8 cellular contexts compared by ENCODE assay signal in the genomic region with DNA sequence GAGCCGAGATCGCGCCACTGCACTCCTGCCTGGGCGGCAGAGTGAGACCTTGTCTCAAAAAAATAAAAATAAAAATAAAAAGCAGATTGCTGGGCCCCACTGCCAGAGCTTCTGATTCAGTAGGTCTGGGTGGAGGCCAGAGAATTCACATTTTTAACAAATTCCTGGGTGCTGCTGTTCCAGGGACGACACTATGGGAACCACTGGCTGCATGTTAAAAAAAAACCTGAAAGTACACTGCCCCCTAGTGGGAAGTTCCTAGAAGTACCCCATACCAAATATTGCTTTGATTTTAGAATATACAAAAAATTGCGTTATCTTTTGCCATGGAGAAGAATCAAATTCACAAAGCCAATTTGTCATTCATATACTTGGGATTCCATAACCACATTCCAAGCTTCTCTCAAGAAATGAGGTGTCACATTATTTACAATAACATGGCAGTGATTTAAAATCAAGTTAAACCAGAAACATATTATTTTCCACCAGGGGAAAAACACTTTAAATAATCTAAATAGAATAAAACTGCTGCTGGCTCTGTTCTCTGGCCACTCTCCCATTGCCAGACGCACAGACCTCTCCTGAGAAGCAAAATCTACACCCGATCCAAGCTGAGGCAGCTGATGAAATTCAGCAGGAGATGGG. TPM values are rescaled to one million over a fixed set of nuclear protein-coding genes. Genes with fewer than 3 reads are reported as not detected.
DNase-seq lines count a peak whose midpoint lies in the region; ATAC-seq and FAIRE-seq lines count a peak whose summit lies in the region.

No MANE protein-coding gene starts in this region.

- no peak for FAIRE-seq in urothelium cell line (lab: Jason Lieb, UNC)

- DNase-seq in DMS79 (lab: John Stamatoyannopoulos, UW) (peak; percentile 14), HT-29 (ENCODE audit: low spot score) (peak; percentile 64), OCI-M1 (lab: John Stamatoyannopoulos, UW) (peak; percentile 62), cerebellum (ENCODE audit: low spot score) (peak; percentile 41), left lobe of liver (ENCODE audit: low spot score) (no peak), urothelium cell line (ENCODE audit: low spot score) (peak; percentile 62)
- DNase-seq in activated effector memory CD4-positive, alpha-beta T cell treated with Interleukin-2 at 50 U/mL for 16 hours: no peak

- ATAC-seq in left lobe of liver: peak; percentile 89
- ATAC-seq in HG02623 (IDR thresholded peaks at IDR 0.05; ENCODE audit: unreplicated experiment): no peak

RNA-seq across cellular contexts. Expression of a gene that starts 27.4 kb away (rescaled TPM):
- total RNA-seq in HT-29 (2014; rRNA removed; shearing (Covaris generic)): 18.5 and 19.0 TPM in 2 replicates
- total RNA-seq in cerebellum: 22.0 TPM
- total RNA-seq in left lobe of liver: 11.8 TPM

RNA-seq across cellular contexts. Expression of a gene that starts 42.3 kb away (rescaled TPM):
- 99.6 and 105 TPM in 2 replicates for total RNA-seq in HT-29 (2014; rRNA removed; shearing (Covaris generic))
- total RNA-seq in cerebellum (83.6 TPM), left lobe of liver (64.9 TPM)

Comparison
In these comparisons a context has a peak if more than half of its experiments do, and no peak if none do; other contexts are left out.
1. DNase-seq: peak in DMS79 (single experiment), HT-29 (single experiment), OCI-M1 (single experiment), cerebellum (single experiment) and urothelium cell line (single experiment); none in left lobe of liver (single experiment) and activated effector memory CD4-positive, alpha-beta T cell treated with Interleukin-2 at 50 U/mL for 16 hours (single experiment).